Comparison of ENCODE assay signal across 11 cellular contexts in the genomic region with DNA sequence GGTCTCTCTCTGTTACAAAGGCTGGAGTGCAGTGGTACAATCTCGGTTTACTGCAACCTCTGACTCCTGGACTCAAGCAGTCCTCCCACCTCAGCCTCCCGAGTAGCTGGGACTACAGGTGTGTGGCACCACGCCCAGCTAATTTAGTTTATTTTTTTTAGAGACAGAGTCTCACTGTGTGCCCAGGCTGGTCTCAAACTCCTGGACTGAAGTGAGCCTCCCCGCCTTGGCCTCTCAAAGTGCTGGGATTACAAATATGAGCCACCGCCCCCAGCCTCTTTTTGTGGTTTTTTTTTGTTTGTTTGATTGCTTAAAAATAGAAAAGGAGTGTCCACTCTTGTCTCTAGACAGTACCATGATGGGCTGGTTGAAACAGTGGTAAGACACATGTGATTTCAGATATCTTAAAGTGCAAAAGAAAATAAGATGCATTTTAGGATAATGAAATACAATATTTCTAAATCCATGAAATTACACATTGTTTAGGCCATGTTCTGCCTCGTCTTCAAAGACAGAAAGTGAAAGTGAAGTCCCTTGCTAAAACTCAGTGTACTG. TPM values are rescaled to one million over a fixed set of nuclear protein-coding genes. Genes with fewer than 3 reads are reported as not detected.
A peak's percentile ranks its signal among the peaks of the same experiment; 100 is the strongest.
DNase-seq lines count a peak whose midpoint lies in the region; ATAC-seq and TF ChIP-seq lines count a peak whose summit lies in the region.
"Had no signal": no experiment of that assay in that cellular context is flagged by ENCODE, and none has a peak within 500 bp of the region (broad histone marks: within the 10 kb centered on the region; RNA-seq: fewer than 3 reads in every experiment).

No MANE protein-coding gene starts in this region.

- TF ChIP-seq CTCF in Peyer's patch (IDR thresholded peaks at IDR 0.05) (no peak), psoas muscle (IDR thresholded peaks at IDR 0.05) (no peak)

- intact Hi-C loops in CD4-positive, alpha-beta memory T cell (cut with micrococcal nuclease), result loop anchor here (1.0 kb wide), 3 partner anchors 26 to 44 kb away; a partner anchor contains a TSS
- intact Hi-C loops in psoas muscle (cut with DNase I), result loop anchor here in 1 of 2 donors (10.0 kb wide), 1 partner anchor 60 kb away; no protein-coding TSS in a partner anchor

- no peaks in the 10 kb centered on the region for H3K27me3 ChIP-seq in CD4-positive, alpha-beta memory T cell (ENCODE audit: insufficient read depth, low read length)
- H3K27me3 ChIP-seq in Peyer's patch (no peaks in the 10 kb centered on the region), esophagus (ENCODE audit: control insufficient read depth in 1 of 2, insufficient read depth in 2 of 2, low read length in 2 of 2) (no peaks in the 10 kb centered on the region), psoas muscle (ENCODE audit: insufficient read depth in 3 of 3, low read length in 2 of 3) (no peaks in the 10 kb centered on the region)

- H3K27ac ChIP-seq in CD4-positive, alpha-beta memory T cell (ENCODE audit: low read depth, low read length), result peak overlapping the region; percentile 57
- H3K27ac ChIP-seq in Peyer's patch (peak overlapping the region; percentile 73 to 85 (median 84)), esophagus (ENCODE audit: low read depth in 2 of 2, low read length in 1 of 2) (peak overlapping the region; percentile 67 to 76), psoas muscle (peak overlapping the region; percentile 50)

- no peaks in the 10 kb centered on the region for H3K9me3 Mint-ChIP-seq in CD4-positive, alpha-beta memory T cell

- no peaks in the 10 kb centered on the region for H3K27me3 Mint-ChIP-seq in CD4-positive, alpha-beta memory T cell

- no peak for TF ChIP-seq POLR2A in Peyer's patch (IDR thresholded peaks at IDR 0.05)

- H3K4me3 ChIP-seq in CD4-positive, alpha-beta memory T cell (ENCODE audit: low read length in 2 of 2), result peak overlapping the region in 1 of 2 donors; percentile 59
- H3K4me3 ChIP-seq in Peyer's patch (peak overlapping the region in 2 of 4 donors; percentile 4 to 22), esophagus (ENCODE audit: low read depth in 1 of 2, low read length in 2 of 2) (peak overlapping the region in 1 of 2 donors; percentile 20), psoas muscle (peak overlapping the region; percentile 33)
- H3K4me3 ChIP-seq: mucosa of descending colon had no signal

- CTCF ChIA-PET in CD4-positive, alpha-beta memory T cell (lab: Charles Lee; ENCODE audit: partially characterized antibody), result interaction anchor here (1.5 to 2.9 kb wide), 7 partner anchors 24 to 84 kb away, joined by 3 to 41 read pairs (median 6); a partner anchor contains a TSS

- POLR2A ChIA-PET in CD4-positive, alpha-beta memory T cell (lab: Charles Lee; ENCODE audit: partially characterized antibody), result interaction anchor here (1.1 to 4.6 kb wide), 12 partner anchors 8 to 536 kb away, joined by 3 to 64 read pairs (median 4); a partner anchor contains a TSS

- peak overlapping the region; percentile 84 to 98 (median 95) for H3K27ac Mint-ChIP-seq in CD4-positive, alpha-beta memory T cell

- no peaks in the 10 kb centered on the region for H3K36me3 ChIP-seq in CD4-positive, alpha-beta memory T cell (ENCODE audit: insufficient read depth, low read length)
- H3K36me3 ChIP-seq in Peyer's patch (no peaks in the 10 kb centered on the region), esophagus (ENCODE audit: control insufficient read depth in 2 of 2, insufficient read depth in 2 of 2, low read length in 1 of 2) (no peaks in the 10 kb centered on the region), psoas muscle (ENCODE audit: insufficient read depth in 1 of 2, low read depth in 1 of 2) (no peaks in the 10 kb centered on the region)

- peak overlapping the region; percentile 71 to 92 (median 84) for H3K4me3 Mint-ChIP-seq in CD4-positive, alpha-beta memory T cell

- H3K4me1 Mint-ChIP-seq in CD4-positive, alpha-beta memory T cell, result peaks cover 33 to 47% (median 39%) of the 10 kb centered on the region in 4 donors

- no peak for DNase-seq in CD4-positive, alpha-beta memory T cell
- DNase-seq in Peyer's patch (no peak), psoas muscle (no peak), 8988T (no peak), anterior cingulate cortex (lab: John Stamatoyannopoulos, UW) (no peak), HT-29 (ENCODE audit: low spot score) (no peak)
- DNase-seq: SHP77 had no signal

- no peaks in the 10 kb centered on the region for H3K36me3 Mint-ChIP-seq in CD4-positive, alpha-beta memory T cell

- H3K9me3 ChIP-seq in CD4-positive, alpha-beta memory T cell (ENCODE audit: control insufficient read depth in 1 of 2, low read length in 2 of 2), result no peaks in the 10 kb centered on the region
- no peaks in the 10 kb centered on the region for H3K9me3 ChIP-seq in Peyer's patch
- no peaks in the 10 kb centered on the region for H3K9me3 ChIP-seq in esophagus (ENCODE audit: control insufficient read depth in 2 of 2, insufficient read depth in 1 of 2, low read depth in 1 of 2, low read length in 1 of 2)
- no peaks in the 10 kb centered on the region for H3K9me3 ChIP-seq in psoas muscle
- H3K9me3 ChIP-seq: mucosa of descending colon had no signal

- 56 to 62% methylated on average over 6 of the region's 6 CpGs for WGBS in esophagus, 2 donors
- WGBS in psoas muscle, 3 donors, result 62 to 76% (median 70%) methylated on average over 6 of the region's 6 CpGs

- peaks cover 43% of the 10 kb centered on the region for H3K4me1 ChIP-seq in CD4-positive, alpha-beta memory T cell (ENCODE audit: insufficient read depth, low read length)
- H3K4me1 ChIP-seq in Peyer's patch (peaks cover 3 to 49% (median 25%) of the 10 kb centered on the region in 4 donors), esophagus (ENCODE audit: control insufficient read depth in 2 of 2, insufficient read depth in 2 of 2, low read length in 1 of 2) (peaks cover 0 to 10% of the 10 kb centered on the region in 2 donors), psoas muscle (peaks cover 9% of the 10 kb centered on the region)

- no peak for ATAC-seq in psoas muscle
- no peak for ATAC-seq in GM21423 (IDR thresholded peaks at IDR 0.05; ENCODE audit: unreplicated experiment)

RNA-seq across cellular contexts. Expression of a gene that starts 27.4 kb away (rescaled TPM):
- total RNA-seq in CD4-positive, alpha-beta memory T cell, result 10 to 100 TPM; 17.7 to 19.0 TPM
- polyA plus RNA-seq in CD4-positive, alpha-beta memory T cell, result 10 to 100 TPM in 1 of 2 donors, 1 to 10 TPM in 1; 1.3 to 11.8 TPM
- total RNA-seq in Peyer's patch, result 10 to 100 TPM; 17.7 to 52.0 (median 23.9) TPM
- 1 to 10 TPM; 3.0 to 3.7 TPM for polyA plus RNA-seq in esophagus
- 10 to 100 TPM in 3 of 4 donors, 1 to 10 TPM in 1; 8.7 to 14.3 (median 13.3) TPM for total RNA-seq in psoas muscle
- polyA plus RNA-seq in psoas muscle, result 10 to 100 TPM in 1 of 3 donors, 1 to 10 TPM in 2; 3.6 to 18.2 (median 3.9) TPM
- total RNA-seq in HT-29 (2014; rRNA removed; shearing (Covaris generic)), result 0.91 and 1.2 TPM in 2 replicates

RNA-seq across cellular contexts. Expression of a gene that starts 43.7 kb away (rescaled TPM):
- total RNA-seq in CD4-positive, alpha-beta memory T cell, result 10 to 100 TPM; 33.8 to 35.6 TPM
- 10 to 100 TPM; 27.1 to 40.2 TPM for polyA plus RNA-seq in CD4-positive, alpha-beta memory T cell
- total RNA-seq in Peyer's patch (10 to 100 TPM; 24.8 to 89.1 (median 69.6) TPM), psoas muscle (10 to 100 TPM; 33.2 to 52.3 (median 44.8) TPM)
- polyA plus RNA-seq in esophagus (10 to 100 TPM; 17.1 to 17.9 TPM), psoas muscle (10 to 100 TPM; 19.7 to 96.0 (median 26.6) TPM)
- 40.1 and 40.3 TPM in 2 replicates for total RNA-seq in HT-29 (2014; rRNA removed; shearing (Covaris generic))

RNA-seq across cellular contexts. Expression of a gene that starts 57.2 kb away (rescaled TPM):
- total RNA-seq in CD4-positive, alpha-beta memory T cell, result not detected
- polyA plus RNA-seq in CD4-positive, alpha-beta memory T cell, result not detected
- not detected for total RNA-seq in Peyer's patch
- not detected for polyA plus RNA-seq in esophagus
- total RNA-seq in psoas muscle, result under 1 TPM in 1 of 4 donors, not detected in 3; 0.36 TPM
- polyA plus RNA-seq in psoas muscle, result not detected
- total RNA-seq in HT-29 (2014; rRNA removed; shearing (Covaris generic)), result not detected in 2 replicates
- total RNA-seq: H1, mucosa of descending colon had no signal
